8 cellular contexts compared by ENCODE assay signal in the genomic region with DNA sequence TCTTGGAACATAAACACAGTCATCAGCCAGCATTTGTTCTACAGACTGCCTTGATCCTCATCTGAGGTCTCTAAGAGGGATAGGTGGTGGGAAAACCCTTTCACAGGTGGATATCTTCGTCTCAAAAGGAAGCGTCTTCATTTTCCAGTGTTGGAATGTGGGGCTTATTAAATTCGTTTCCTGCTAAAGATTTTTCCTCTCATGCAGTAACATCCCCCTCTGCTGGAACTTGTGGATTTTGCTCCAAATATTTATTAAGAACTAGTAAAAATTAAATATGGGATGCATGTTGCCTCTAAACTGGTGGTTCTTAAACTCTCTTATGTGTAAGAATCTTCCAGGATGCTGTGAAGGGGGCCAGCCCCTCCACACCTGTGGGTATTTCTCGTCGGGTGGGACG. TPM values are rescaled to one million over a fixed set of nuclear protein-coding genes. Genes with fewer than 3 reads are reported as not detected.
DNase-seq lines count a peak whose midpoint lies in the region; ATAC-seq and TF ChIP-seq lines count a peak whose summit lies in the region.

No MANE protein-coding gene starts in this region.

- no peak for ATAC-seq in GM19035 (IDR thresholded peaks at IDR 0.05; ENCODE audit: unreplicated experiment)
- ATAC-seq in GM21619 (IDR thresholded peaks at IDR 0.05; ENCODE audit: unreplicated experiment): no peak
- ATAC-seq in HG03432 (IDR thresholded peaks at IDR 0.05; ENCODE audit: unreplicated experiment): no peak

- H3K9me3 ChIP-seq in Karpas-422 (ENCODE audit: low read length): no peaks in the 10 kb centered on the region
- H3K9me3 ChIP-seq in ascending aorta: no peaks in the 10 kb centered on the region
- H3K9me3 ChIP-seq in liver (ENCODE audit: control insufficient read depth in 4 of 4, low read length in 3 of 4): no peaks in the 10 kb centered on the region

- intact Hi-C loops in ascending aorta (cut with DNase I): loop anchor here (1.0 kb wide), 1 partner anchor 53 kb away; no protein-coding TSS in a partner anchor

- H3K36me3 ChIP-seq in Karpas-422 (ENCODE audit: insufficient read depth, low read length): no peaks in the 10 kb centered on the region
- no peaks in the 10 kb centered on the region for H3K36me3 ChIP-seq in ascending aorta
- no peaks in the 10 kb centered on the region for H3K36me3 ChIP-seq in liver (ENCODE audit: control insufficient read depth in 4 of 4, insufficient read depth in 3 of 4, low read depth in 1 of 4, low read length in 3 of 4)

- peaks cover 4% of the 10 kb centered on the region for H3K4me1 ChIP-seq in Karpas-422 (ENCODE audit: low read length)
- no peaks in the 10 kb centered on the region for H3K4me1 ChIP-seq in ascending aorta
- H3K4me1 ChIP-seq in liver (ENCODE audit: control insufficient read depth in 4 of 4, insufficient read depth in 4 of 4, low read length in 3 of 4): no peaks in the 10 kb centered on the region

- no peak overlapping the region for H2AFZ ChIP-seq in Karpas-422 (ENCODE audit: low read length)

- H3K4me3 ChIP-seq in Karpas-422 (ENCODE audit: low read length): no peak overlapping the region
- no peak overlapping the region for H3K4me3 ChIP-seq in ascending aorta
- H3K4me3 ChIP-seq in liver (ENCODE audit: low read depth in 1 of 3, low read length in 3 of 3): no peak overlapping the region

- no peak overlapping the region for H3K9ac ChIP-seq in Karpas-422 (ENCODE audit: low read length)
- no peak overlapping the region for H3K9ac ChIP-seq in liver (ENCODE audit: low read depth in 1 of 2, low read length in 2 of 2)

- no peaks in the 10 kb centered on the region for H3K79me2 ChIP-seq in Karpas-422 (ENCODE audit: low read length)

- WGBS in liver: 38% methylated on average over 6 of the region's 6 CpGs

- H3K27ac ChIP-seq in Karpas-422 (ENCODE audit: low read length) (no peak overlapping the region), ascending aorta (no peak overlapping the region), liver (ENCODE audit: low read depth in 1 of 2, low read length in 2 of 2) (no peak overlapping the region)

- peak; percentile 79 to 81 for TF ChIP-seq RAD21 in liver (IDR thresholded peaks at IDR 0.05)

- TF ChIP-seq CTCF in ascending aorta (IDR thresholded peaks at IDR 0.05) (peak in 2 of 3 experiments; percentile 29 to 52), liver (IDR thresholded peaks at IDR 0.05; ENCODE audit: low read depth, low read length, missing input control) (peak; percentile 27)

- H4K20me1 ChIP-seq in Karpas-422 (ENCODE audit: insufficient read depth, low read depth, low read length): no peaks in the 10 kb centered on the region

- H3K4me2 ChIP-seq in Karpas-422 (ENCODE audit: low read depth, low read length, poor library complexity, severe bottlenecking): no peak overlapping the region

- DNase-seq in AG20443 (ENCODE audit: low spot score) (peak; percentile 72), Karpas-422 (peak; percentile 76), ascending aorta (ENCODE audit: low spot score in 2 of 2) (no peak)
- no peak for DNase-seq in activated T-cell treated with anti-CD3 and anti-CD28 coated beads, Interleukin-2, amount 50 U/mL, for 48 hours

- H3K9me2 ChIP-seq in Karpas-422 (replicated peaks; ENCODE audit: insufficient read depth, low read length): no peaks in the 10 kb centered on the region

- H3K27me3 ChIP-seq in Karpas-422 (ENCODE audit: low read length) (no peaks in the 10 kb centered on the region), ascending aorta (no peaks in the 10 kb centered on the region), liver (ENCODE audit: control insufficient read depth in 4 of 4, insufficient read depth in 4 of 4, low read length in 3 of 4) (no peaks in the 10 kb centered on the region)

TF ChIP-seq in liver, 16 proteins besides CTCF, POLR2A, EP300 and RAD21:
- no peak for TF ChIP-seq RXRA (IDR thresholded peaks at IDR 0.05)
- TF ChIP-seq FOXA2 (IDR thresholded peaks at IDR 0.05): no peak
- no peak for TF ChIP-seq FOXA1 (IDR thresholded peaks at IDR 0.05)
- no peak for TF ChIP-seq HNF4G (IDR thresholded peaks at IDR 0.05)
- no peak for TF ChIP-seq ATF3 (IDR thresholded peaks at IDR 0.05)
- TF ChIP-seq SP1 (IDR thresholded peaks at IDR 0.05): no peak

RNA-seq across cellular contexts. Expression of gene MLYCD, which starts 20.1 kb away (rescaled TPM):
- 4.7 and 6.8 TPM in 2 replicates for total RNA-seq in Karpas-422 (2014; rRNA removed; shearing (Covaris generic); ENCODE audit: low replicate concordance)
- total RNA-seq in ascending aorta (13.4 TPM), liver (10 to 100 TPM in 1 of 2 donors, 1 to 10 TPM in 1; 3.7 to 24.4 TPM)
- 1 to 10 TPM; 7.1 to 7.8 TPM for polyA plus RNA-seq in liver

Comparison
In these comparisons a context has a peak if more than half of its experiments do, and no peak if none do; other contexts are left out.
1. DNase-seq: peak in AG20443 (single experiment) and Karpas-422 (single experiment); none in ascending aorta (0 of 2) and activated T-cell treated with anti-CD3 and anti-CD28 coated beads, Interleukin-2, amount 50 U/mL, for 48 hours (0 of 2).